ENCODE assay signal across 5 cellular contexts in the genomic region with DNA sequence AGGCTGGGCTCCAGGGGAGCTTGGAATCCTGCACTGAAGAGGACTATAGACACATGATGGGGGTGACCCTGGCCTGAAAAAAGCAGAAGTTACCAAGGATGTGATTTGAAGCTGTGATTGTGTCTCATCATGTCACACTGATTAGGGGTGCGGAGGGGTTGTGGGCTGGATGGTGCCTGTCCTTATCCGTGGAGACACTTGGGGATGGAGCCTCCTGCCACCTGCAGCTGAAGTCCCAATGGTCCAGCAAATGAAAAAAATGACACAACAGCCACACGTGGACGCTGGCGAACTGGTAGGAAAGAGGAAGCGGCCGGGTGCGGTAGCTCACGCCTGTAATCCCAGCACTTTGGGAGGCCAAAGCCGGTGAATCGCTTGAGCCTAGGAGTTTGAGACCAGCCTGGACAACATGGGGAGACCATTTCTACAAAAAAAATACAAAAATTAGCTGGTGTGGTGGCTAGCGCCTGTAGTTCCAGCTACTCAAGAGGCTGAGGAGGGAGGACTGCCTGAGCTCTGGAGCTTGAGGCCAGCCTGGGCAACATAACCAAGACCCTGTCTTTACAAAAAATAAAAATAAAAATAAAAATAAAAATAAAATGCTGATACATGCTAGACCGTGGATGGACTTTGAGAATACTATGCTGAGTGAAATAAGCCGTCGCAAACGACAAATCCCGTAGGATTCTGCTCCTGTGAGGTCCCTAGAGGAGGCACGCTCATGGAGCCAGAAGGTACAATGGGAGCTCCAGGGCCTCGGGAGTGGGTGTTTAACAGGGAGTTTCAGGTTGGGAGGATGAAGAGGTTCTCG. TPM values are rescaled to one million over a fixed set of nuclear protein-coding genes. Genes with fewer than 3 reads are reported as not detected.
DNase-seq lines count a peak whose midpoint lies in the region; ATAC-seq lines count a peak whose summit lies in the region.

No MANE protein-coding gene starts in this region.

- H3K27ac ChIP-seq in muscle layer of colon (ENCODE audit: low read depth, low read length) = peak overlapping the region; percentile 83

- H3K4me3 ChIP-seq in muscle layer of colon (ENCODE audit: low read depth in 1 of 2, low read length in 2 of 2) = peak overlapping the region; percentile 51 to 73

- H3K27me3 ChIP-seq in muscle layer of colon (ENCODE audit: control insufficient read depth in 1 of 2, insufficient read depth in 2 of 2, low read length in 2 of 2) = peaks cover 0 to 15% of the 10 kb centered on the region in 2 donors

- H3K9me3 ChIP-seq in muscle layer of colon (ENCODE audit: low read length) = no peaks in the 10 kb centered on the region

- H3K27ac Mint-ChIP-seq in activated naive CD4-positive, alpha-beta T cell treated with anti-CD3 and anti-CD28 coated beads, Interleukin-2, amount 50 U/mL, for 72 hours = peak overlapping the region; percentile 85 to 94

- H3K36me3 Mint-ChIP-seq in activated naive CD4-positive, alpha-beta T cell treated with anti-CD3 and anti-CD28 coated beads, Interleukin-2, amount 50 U/mL, for 72 hours = peaks cover 0 to 4% of the 10 kb centered on the region in 2 donors

- no peaks in the 10 kb centered on the region for H3K36me3 ChIP-seq in muscle layer of colon (ENCODE audit: insufficient read depth, low read length)

- DNase-seq in activated naive CD4-positive, alpha-beta T cell treated with anti-CD3 and anti-CD28 coated beads, Interleukin-2, amount 50 U/mL, for 72 hours (ENCODE audit: low spot score in 2 of 2) = no peak
- DNase-seq in 8988T (no peak), NCI-H510A (lab: John Stamatoyannopoulos, UW) (no peak)

- ATAC-seq in HG03159 (IDR thresholded peaks at IDR 0.05; ENCODE audit: unreplicated experiment) = peak; percentile 0
- ATAC-seq in activated naive CD4-positive, alpha-beta T cell treated with anti-CD3 and anti-CD28 coated beads, Interleukin-2, amount 50 U/mL, for 72 hours = no peak

- H3K9ac ChIP-seq in muscle layer of colon (ENCODE audit: low read length) = no peak overlapping the region

- no peaks in the 10 kb centered on the region for H3K9me3 Mint-ChIP-seq in activated naive CD4-positive, alpha-beta T cell treated with anti-CD3 and anti-CD28 coated beads, Interleukin-2, amount 50 U/mL, for 72 hours

- H3K4me1 ChIP-seq in muscle layer of colon (ENCODE audit: insufficient read depth, low read length) = peaks cover 24% of the 10 kb centered on the region

RNA-seq across cellular contexts. Expression of gene IBA57, which starts 0.8 kb away (rescaled TPM):
- 10 to 100 TPM in 1 of 2 donors, 1 to 10 TPM in 1; 3.2 to 12.8 TPM for total RNA-seq in activated naive CD4-positive, alpha-beta T cell treated with anti-CD3 and anti-CD28 coated beads, Interleukin-2, amount 50 U/mL, for 72 hours

RNA-seq across cellular contexts. Expression of gene GJC2, which starts 15.0 kb away (rescaled TPM):
- total RNA-seq in activated naive CD4-positive, alpha-beta T cell treated with anti-CD3 and anti-CD28 coated beads, Interleukin-2, amount 50 U/mL, for 72 hours = under 1 TPM; 0.16 to 0.86 TPM

RNA-seq across cellular contexts. Expression of gene GUK1, which starts 24.7 kb away (rescaled TPM):
- 100 to 1,000 TPM; 206 to 293 TPM for total RNA-seq in activated naive CD4-positive, alpha-beta T cell treated with anti-CD3 and anti-CD28 coated beads, Interleukin-2, amount 50 U/mL, for 72 hours

RNA-seq across cellular contexts. Expression of gene OBSCN, which starts 43.1 kb away (rescaled TPM):
- 10 to 100 TPM; 20.8 to 37.5 TPM for total RNA-seq in activated naive CD4-positive, alpha-beta T cell treated with anti-CD3 and anti-CD28 coated beads, Interleukin-2, amount 50 U/mL, for 72 hours

RNA-seq across cellular contexts. Expression of gene MRPL55, which starts 55.7 kb away (rescaled TPM):
- 10 to 100 TPM; 50.6 to 52.5 TPM for total RNA-seq in activated naive CD4-positive, alpha-beta T cell treated with anti-CD3 and anti-CD28 coated beads, Interleukin-2, amount 50 U/mL, for 72 hours
